In the genomic region with DNA sequence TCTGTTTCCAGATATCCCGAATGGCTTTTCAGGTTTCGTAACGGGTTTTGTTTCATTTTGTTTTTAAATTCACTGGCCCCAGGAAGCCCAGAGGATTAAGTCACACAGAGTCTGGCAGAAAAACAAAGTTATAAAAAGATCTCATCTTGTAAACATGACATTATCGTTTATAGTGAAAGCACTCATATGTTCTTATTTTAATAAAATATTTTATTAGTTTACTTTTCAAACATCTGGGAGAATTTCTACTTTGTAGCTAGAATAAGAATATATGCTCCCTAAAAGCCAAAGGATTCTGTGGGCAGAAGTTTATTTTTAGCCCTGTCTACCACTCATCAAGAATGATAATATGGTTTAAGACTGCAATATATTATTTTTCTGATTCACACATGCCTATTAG, we compare ENCODE assay signal across 15 cellular contexts.
DNase-seq lines count a peak whose midpoint lies in the region; TF ChIP-seq lines count a peak whose summit lies in the region.
"Had no signal": no experiment of that assay in that cellular context is flagged by ENCODE, and none has a peak within 500 bp of the region (broad histone marks: within the 10 kb centered on the region; RNA-seq: fewer than 3 reads in every experiment).

No MANE protein-coding gene starts in this region.

- no peaks in the 10 kb centered on the region for H3K27me3 Mint-ChIP-seq in osteocyte (ENCODE audit: unreplicated experiment)
- H3K27me3 Mint-ChIP-seq: activated naive CD4-positive, alpha-beta T cell treated with anti-CD3 and anti-CD28 coated beads, Interleukin-2, amount 10 ng/mL, durations not matched to agents 7 days and 5 days; IgD-negative memory B cell had no signal

- peak overlapping the region; percentile 80 for H3K27ac Mint-ChIP-seq in osteocyte (ENCODE audit: unreplicated experiment)
- H3K27ac Mint-ChIP-seq: activated naive CD4-positive, alpha-beta T cell treated with anti-CD3 and anti-CD28 coated beads, Interleukin-2, amount 10 ng/mL, durations not matched to agents 7 days and 5 days; IgD-negative memory B cell; neural progenitor cell had no signal

- no peaks in the 10 kb centered on the region for H3K9me3 Mint-ChIP-seq in osteocyte (ENCODE audit: unreplicated experiment)
- H3K9me3 Mint-ChIP-seq: activated naive CD4-positive, alpha-beta T cell treated with anti-CD3 and anti-CD28 coated beads, Interleukin-2, amount 10 ng/mL, durations not matched to agents 7 days and 5 days; IgD-negative memory B cell; neural progenitor cell had no signal

- H3K4me1 Mint-ChIP-seq in osteocyte (ENCODE audit: unreplicated experiment), result peaks cover 27% of the 10 kb centered on the region

- H3K4me3 ChIP-seq in WI38 (ENCODE audit: low read depth, low read length), result peak overlapping the region; percentile 31; the same call in 1 of the 2 replicates
- peak overlapping the region; percentile 19 for H3K4me3 ChIP-seq in fibroblast of pulmonary artery (replicated peaks; ENCODE audit: low read depth, low read length)
- H3K4me3 ChIP-seq: neural progenitor cell had no signal

- H3K4me3 Mint-ChIP-seq in osteocyte (ENCODE audit: unreplicated experiment), result peak overlapping the region; percentile 47
- H3K4me3 Mint-ChIP-seq: activated naive CD4-positive, alpha-beta T cell treated with anti-CD3 and anti-CD28 coated beads, Interleukin-2, amount 10 ng/mL, durations not matched to agents 7 days and 5 days; IgD-negative memory B cell; neural progenitor cell had no signal

- H3K36me3 Mint-ChIP-seq in osteocyte (ENCODE audit: unreplicated experiment), result peaks cover 4% of the 10 kb centered on the region

- DNase-seq in AG08395 (ENCODE audit: low spot score), result peak; percentile 12
- no peak for DNase-seq in fibroblast of pulmonary artery (ENCODE audit: low read depth)
- DNase-seq in osteocyte (ENCODE audit: extremely low spot score, unreplicated experiment), result no peak
- no peak for DNase-seq in NCI-H2107 (lab: John Stamatoyannopoulos, UW)
- DNase-seq in kidney glomerular epithelial cell (lab: John Stamatoyannopoulos, UW), result no peak
- no peak for DNase-seq in substantia nigra (lab: John Stamatoyannopoulos, UW)
- no peak for DNase-seq in NCI-H526 (lab: John Stamatoyannopoulos, UW)
- DNase-seq: activated naive CD4-positive, alpha-beta T cell treated with anti-CD3 and anti-CD28 coated beads, Interleukin-2, amount 10 ng/mL, durations not matched to agents 7 days and 5 days; dermis blood vessel endothelial cell; left colon; NCI-H146; NCI-H526 treated with DMSO at 0.1 percent for 48 hours had no signal

- TF ChIP-seq CTCF in WI38 (IDR thresholded peaks at IDR 0.05; ENCODE audit: low read depth, low read length) (no peak), fibroblast of pulmonary artery (IDR thresholded peaks at IDR 0.05; ENCODE audit: low read length, missing control alignments) (no peak), osteocyte (IDR thresholded peaks at IDR 0.05) (no peak)

- H3K27ac ChIP-seq in substantia nigra (ENCODE audit: low read depth, low read length, poor library complexity, severe bottlenecking), result no peak overlapping the region
- H3K27ac ChIP-seq: neural progenitor cell had no signal
